Comparison of ENCODE assay signal across 13 cellular contexts in the genomic region with DNA sequence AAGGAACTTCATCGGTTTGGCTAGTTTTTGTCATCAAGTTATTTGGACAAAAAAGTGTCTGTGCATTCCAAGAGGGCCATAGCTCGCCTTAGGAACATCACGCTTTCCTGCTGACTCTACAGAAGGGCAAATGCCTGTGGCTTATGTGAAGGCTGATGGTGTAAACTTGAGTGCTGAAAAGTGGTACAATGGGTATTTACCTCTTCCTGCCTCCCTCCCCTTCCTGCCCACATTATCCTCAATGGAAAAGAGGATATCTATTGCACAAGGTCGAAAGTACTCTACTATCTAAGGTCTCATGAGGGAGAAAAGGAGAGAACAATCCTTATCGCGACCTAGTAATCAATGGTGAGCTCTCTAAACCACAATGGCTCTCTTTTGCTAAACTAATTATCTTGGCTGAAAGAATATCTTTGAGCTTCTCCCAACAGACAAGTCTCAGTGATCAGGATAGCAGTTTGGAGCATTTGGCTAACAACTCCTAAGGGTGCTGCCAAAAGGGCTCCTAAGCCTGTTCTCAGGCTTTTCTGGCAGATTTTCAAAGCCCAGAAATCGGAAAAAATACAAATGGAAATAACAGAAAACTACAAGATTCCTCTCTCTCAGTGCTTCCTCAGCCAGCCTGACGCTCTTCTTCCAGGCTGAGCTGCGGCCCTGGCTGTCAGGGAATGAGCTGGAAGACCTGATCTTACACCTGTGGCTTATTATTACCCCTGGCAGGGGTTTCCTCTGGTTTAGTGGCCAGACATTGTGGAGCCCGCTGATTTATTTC. TPM values are rescaled to one million over a fixed set of nuclear protein-coding genes. Genes with fewer than 3 reads are reported as not detected.
DNase-seq lines count a peak whose midpoint lies in the region; ATAC-seq, FAIRE-seq and TF ChIP-seq lines count a peak whose summit lies in the region.
"Had no signal": no experiment of that assay in that cellular context is flagged by ENCODE, and none has a peak within 500 bp of the region (broad histone marks: within the 10 kb centered on the region; RNA-seq: fewer than 3 reads in every experiment).

No MANE protein-coding gene starts in this region.

- H3K36me3 ChIP-seq in astrocyte (ENCODE audit: insufficient read depth, low read length) (no peaks in the 10 kb centered on the region), subcutaneous abdominal adipose tissue (ENCODE audit: control insufficient read depth in 5 of 5, insufficient read depth in 5 of 5, low read length in 5 of 5) (no peaks in the 10 kb centered on the region)
- H3K36me3 ChIP-seq: thyroid gland had no signal

- peak; percentile 81 for FAIRE-seq in astrocyte (lab: Jason Lieb, UNC)
- FAIRE-seq: bronchial epithelial cell had no signal

- no peaks in the 10 kb centered on the region for H3K27me3 ChIP-seq in astrocyte (ENCODE audit: insufficient read depth, low read length)
- no peaks in the 10 kb centered on the region for H3K27me3 ChIP-seq in subcutaneous abdominal adipose tissue (ENCODE audit: control insufficient read depth in 5 of 5, insufficient read depth in 4 of 5, low read length in 5 of 5)
- H3K27me3 ChIP-seq: thyroid gland had no signal

- no peak overlapping the region for H3K4me3 Mint-ChIP-seq in astrocyte (ENCODE audit: unreplicated experiment)
- no peak overlapping the region for H3K4me3 Mint-ChIP-seq in T-helper 2 cell treated with Interferon-gamma antibody and Interleukin-4, amounts not matched to agents 5 μg/mL and 100 μg/mL, for 36 hours
- H3K4me3 Mint-ChIP-seq: activated T-helper 17 cell treated with anti-CD3 and anti-CD28 coated beads, Interleukin-2, amount 50 U/mL, for 72 hours had no signal

- H3K9ac ChIP-seq in astrocyte (ENCODE audit: low read length) = no peak overlapping the region
- peak overlapping the region in 1 of 5 donors; percentile 49 for H3K9ac ChIP-seq in subcutaneous abdominal adipose tissue (ENCODE audit: low read length in 5 of 5)

- H2AFZ ChIP-seq in astrocyte (ENCODE audit: low read depth, low read length) = no peak overlapping the region

- no peak for TF ChIP-seq CTCF in astrocyte (IDR thresholded peaks at IDR 0.05; ENCODE audit: insufficient read depth, low read depth, low read length)

- H3K9me3 Mint-ChIP-seq in astrocyte (ENCODE audit: unreplicated experiment) = peaks cover 2% of the 10 kb centered on the region
- H3K9me3 Mint-ChIP-seq in T-helper 2 cell treated with Interferon-gamma antibody and Interleukin-4, amounts not matched to agents 5 μg/mL and 100 μg/mL, for 36 hours = no peaks in the 10 kb centered on the region
- H3K9me3 Mint-ChIP-seq: activated T-helper 17 cell treated with anti-CD3 and anti-CD28 coated beads, Interleukin-2, amount 50 U/mL, for 72 hours had no signal

- ATAC-seq in left cardiac atrium = peak; percentile 66 to 71
- ATAC-seq in stimulated activated naive CD8-positive, alpha-beta T cell treated with anti-CD3 and anti-CD28 coated beads, Interleukin-15, Interleukin-2, amounts not matched to agents 100 U/mL and 50 U/mL, for 24 hours = no peak
- ATAC-seq: activated T-helper 17 cell treated with anti-CD3 and anti-CD28 coated beads, Interleukin-2, amount 50 U/mL, for 72 hours had no signal

- peak overlapping the region; percentile 41 for H3K4me2 ChIP-seq in astrocyte (ENCODE audit: low read length)

- H3K9me3 ChIP-seq in astrocyte (ENCODE audit: insufficient read depth, low read depth, low read length) (no peaks in the 10 kb centered on the region), subcutaneous abdominal adipose tissue (ENCODE audit: control insufficient read depth in 5 of 5, low read length in 5 of 5) (no peaks in the 10 kb centered on the region)
- H3K9me3 ChIP-seq: thyroid gland had no signal

- no peaks in the 10 kb centered on the region for H3K36me3 Mint-ChIP-seq in astrocyte (ENCODE audit: low read depth, unreplicated experiment)
- no peaks in the 10 kb centered on the region for H3K36me3 Mint-ChIP-seq in T-helper 2 cell treated with Interferon-gamma antibody and Interleukin-4, amounts not matched to agents 5 μg/mL and 100 μg/mL, for 36 hours (ENCODE audit: low read depth)

- intact Hi-C loops in left cardiac atrium (cut with DNase I) = no loop called here

- H4K20me1 ChIP-seq in astrocyte (ENCODE audit: insufficient read depth, low read length) = no peaks in the 10 kb centered on the region

- H3K4me1 Mint-ChIP-seq in astrocyte (ENCODE audit: low read depth, unreplicated experiment) = peaks cover 29% of the 10 kb centered on the region
- H3K4me1 Mint-ChIP-seq in T-helper 2 cell treated with Interferon-gamma antibody and Interleukin-4, amounts not matched to agents 5 μg/mL and 100 μg/mL, for 36 hours (ENCODE audit: low read depth) = no peaks in the 10 kb centered on the region
- H3K4me1 Mint-ChIP-seq: activated T-helper 17 cell treated with anti-CD3 and anti-CD28 coated beads, Interleukin-2, amount 50 U/mL, for 72 hours had no signal

- H3K4me1 ChIP-seq in astrocyte (ENCODE audit: insufficient read depth, low read length) = peaks cover 11% of the 10 kb centered on the region
- H3K4me1 ChIP-seq in subcutaneous abdominal adipose tissue (ENCODE audit: control insufficient read depth in 5 of 5, insufficient read depth in 5 of 5, low read length in 5 of 5) = peaks cover 0 to 17% (median 13%) of the 10 kb centered on the region in 5 donors
- H3K4me1 ChIP-seq: thyroid gland had no signal

- H3K27me3 Mint-ChIP-seq in astrocyte (ENCODE audit: low read depth, unreplicated experiment) = peaks cover 3% of the 10 kb centered on the region
- H3K27me3 Mint-ChIP-seq in T-helper 2 cell treated with Interferon-gamma antibody and Interleukin-4, amounts not matched to agents 5 μg/mL and 100 μg/mL, for 36 hours (ENCODE audit: low read depth) = peaks cover 37% of the 10 kb centered on the region

- H3K27ac ChIP-seq in astrocyte (ENCODE audit: low read depth, low read length) (no peak overlapping the region), subcutaneous abdominal adipose tissue (ENCODE audit: low read depth, low read length) (peak overlapping the region; percentile 1)
- H3K27ac ChIP-seq: thyroid gland had no signal

- H3K79me2 ChIP-seq in astrocyte (ENCODE audit: insufficient read depth, low read length) = no peaks in the 10 kb centered on the region

- peak overlapping the region; percentile 91 for H3K27ac Mint-ChIP-seq in astrocyte (ENCODE audit: unreplicated experiment)
- no peak overlapping the region for H3K27ac Mint-ChIP-seq in T-helper 2 cell treated with Interferon-gamma antibody and Interleukin-4, amounts not matched to agents 5 μg/mL and 100 μg/mL, for 36 hours
- H3K27ac Mint-ChIP-seq: activated T-helper 17 cell treated with anti-CD3 and anti-CD28 coated beads, Interleukin-2, amount 50 U/mL, for 72 hours had no signal

- DNase-seq in HK-2 (ENCODE audit: unreplicated experiment) (peak; percentile 14), astrocyte (ENCODE audit: low read depth) (peak; percentile 92), left cardiac atrium (no peak)
- DNase-seq in stimulated activated naive CD8-positive, alpha-beta T cell treated with anti-CD3 and anti-CD28 coated beads, Interleukin-15, Interleukin-2, amounts not matched to agents 100 U/mL and 50 U/mL, for 24 hours = no peak
- DNase-seq in T-helper 2 cell treated with Interferon-gamma antibody and Interleukin-4, amounts not matched to agents 5 μg/mL and 100 μg/mL, for 36 hours (ENCODE audit: low spot score) = no peak
- no peak for DNase-seq in activated CD4-positive, alpha-beta T cell treated with anti-CD3 and anti-CD28 coated beads for 4 hours
- DNase-seq: erythroblast, NCI-H82, retina, thyroid gland had no signal

- H3K4me3 ChIP-seq in astrocyte (ENCODE audit: insufficient read depth, low read depth, low read length) (no peak overlapping the region), subcutaneous abdominal adipose tissue (ENCODE audit: low read depth in 1 of 5, low read length in 5 of 5) (no peak overlapping the region)
- H3K4me3 ChIP-seq: thyroid gland had no signal

RNA-seq across cellular contexts. Expression of a gene that starts 42.6 kb away (rescaled TPM):
- total RNA-seq in astrocyte = 7.1 and 8.9 TPM in 2 replicates
- 1 to 10 TPM; 3.9 to 6.9 TPM for total RNA-seq in left cardiac atrium

RNA-seq across cellular contexts. Expression of a gene that starts 54.5 kb away (rescaled TPM):
- total RNA-seq in astrocyte (not detected in 2 replicates), left cardiac atrium (not detected)
- total RNA-seq: activated T-helper 17 cell treated with anti-CD3 and anti-CD28 coated beads, Interleukin-2, amount 50 U/mL, for 72 hours; bronchial epithelial cell had no signal

Comparison
In these comparisons a context has a peak if more than half of its experiments do, and no peak if none do; other contexts are left out.
1. DNase-seq: peak in HK-2 (single experiment) and astrocyte (single experiment); none in left cardiac atrium (single experiment), stimulated activated naive CD8-positive, alpha-beta T cell treated with anti-CD3 and anti-CD28 coated beads, Interleukin-15, Interleukin-2, amounts not matched to agents 100 U/mL and 50 U/mL, for 24 hours (single experiment), T-helper 2 cell treated with Interferon-gamma antibody and Interleukin-4, amounts not matched to agents 5 μg/mL and 100 μg/mL, for 36 hours (single experiment) and activated CD4-positive, alpha-beta T cell treated with anti-CD3 and anti-CD28 coated beads for 4 hours (0 of 2).